ENCODE assay signal across 1 cellular context in genomic region chr11:4890279-4890678, GRCh38.
TF ChIP-seq lines count a peak whose summit lies in the region.

No MANE protein-coding gene starts in this region.

TF ChIP-seq in K562, 482 proteins besides CTCF, POLR2A, EP300 and RAD21 (continued from another document):
- TF ChIP-seq MCM5 (IDR thresholded peaks at IDR 0.05; ENCODE audit: low read depth) (no peak), DMBX1 (CRISPR knock-in tag; IDR thresholded peaks at IDR 0.05; ENCODE audit: borderline replicate concordance) (no peak), JUN (IDR thresholded peaks at IDR 0.05; ENCODE audit: borderline replicate concordance, low read depth, low read length) (no peak), JUN (CRISPR knock-in tag; IDR thresholded peaks at IDR 0.05; ENCODE audit: borderline replicate concordance) (no peak), RHOXF2B (CRISPR knock-in tag; conservative IDR thresholded peaks at IDR 0.05) (no peak), KDM2B (CRISPR knock-in tag; IDR thresholded peaks at IDR 0.05) (no peak), ZNF766 (CRISPR knock-in tag; conservative IDR thresholded peaks at IDR 0.05) (0 out of 2 replicates have a peak, but pooled peaks have one; percentile 50), ATF4 (CRISPR knock-in tag; IDR thresholded peaks at IDR 0.05) (no peak), ZNF24 (IDR thresholded peaks at IDR 0.05) (no peak), RERE (CRISPR knock-in tag; IDR thresholded peaks at IDR 0.05; ENCODE audit: borderline replicate concordance) (no peak), ZNF311 (CRISPR knock-in tag; IDR thresholded peaks at IDR 0.05) (no peak), KLF13 (tag; IDR thresholded peaks at IDR 0.05; ENCODE audit: borderline replicate concordance, low read depth) (no peak), ZNF277 (CRISPR knock-in tag; IDR thresholded peaks at IDR 0.05; ENCODE audit: borderline replicate concordance) (no peak), ZNF121 (CRISPR knock-in tag; conservative IDR thresholded peaks at IDR 0.05) (no peak), TRIM24 (IDR thresholded peaks at IDR 0.05) (peak in 1 of 2 experiments; percentile 20; a peak in 1 of 4 replicates), MBD2 (IDR thresholded peaks at IDR 0.05; ENCODE audit: borderline replicate concordance, low read depth) (no peak), CEBPB (tag; IDR thresholded peaks at IDR 0.05) (peak; percentile 97), FOXA3 (CRISPR knock-in tag; conservative IDR thresholded peaks at IDR 0.05 in 1 of 2, IDR thresholded peaks at IDR 0.05 in 1 of 2) (no peak), TEAD4 (IDR thresholded peaks at IDR 0.05; ENCODE audit: low read length) (peak; percentile 55; the same call in 1 of the 2 replicates), TEAD4 (CRISPR knock-in tag; IDR thresholded peaks at IDR 0.05; ENCODE audit: borderline replicate concordance) (no peak), ZNF589 (CRISPR knock-in tag; IDR thresholded peaks at IDR 0.05; ENCODE audit: low read depth) (no peak), GABPB2 (CRISPR knock-in tag; conservative IDR thresholded peaks at IDR 0.05) (no peak), L3MBTL2 (IDR thresholded peaks at IDR 0.05) (no peak), ZEB2 (IDR thresholded peaks at IDR 0.05) (no peak)
